Comparison of ENCODE assay signal across 1 cellular context in the genomic region with DNA sequence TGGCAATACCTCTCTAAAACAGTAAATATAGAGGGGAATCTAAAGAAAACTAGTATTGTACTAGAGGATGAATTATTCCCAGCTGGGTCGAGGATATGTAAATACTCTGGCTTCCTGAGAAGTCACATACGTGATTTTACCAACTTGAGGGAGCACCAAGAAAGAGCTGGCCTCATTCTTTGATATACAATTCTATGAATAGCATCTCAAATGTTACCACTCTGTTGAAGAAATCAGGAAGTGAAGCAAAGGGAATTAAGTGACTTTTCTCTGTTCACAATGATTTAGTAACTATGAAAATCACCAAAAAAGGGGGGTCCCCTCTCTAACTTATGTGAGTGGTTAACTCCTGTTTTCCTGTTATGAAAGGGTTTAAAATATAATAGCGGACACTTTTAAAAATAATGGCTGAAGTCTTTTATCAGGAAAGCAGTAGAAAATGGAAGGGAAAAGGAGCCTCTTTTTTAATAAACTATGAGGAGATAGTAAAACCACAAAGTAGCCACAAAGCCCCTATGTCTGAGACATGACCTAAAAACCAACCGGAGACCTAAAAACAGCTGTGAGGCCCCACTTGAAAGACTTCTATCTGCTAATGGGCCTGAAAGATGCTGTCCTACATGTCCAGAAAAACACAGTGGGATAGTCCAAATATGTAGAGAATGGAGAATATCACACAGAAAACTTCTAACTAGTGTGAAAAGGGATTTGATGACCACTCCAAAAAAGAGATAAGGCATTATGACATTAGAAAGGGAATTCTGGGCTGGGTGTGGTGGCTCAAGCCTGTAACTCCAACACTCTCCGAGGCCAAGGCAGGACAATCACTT.
TF ChIP-seq lines count a peak whose summit lies in the region.

No MANE protein-coding gene starts in this region.

TF ChIP-seq in SK-N-SH, 30 proteins besides CTCF, POLR2A, EP300 and RAD21:
- TF ChIP-seq USF1 (IDR thresholded peaks at IDR 0.05; ENCODE audit: borderline replicate concordance, low read depth) (no peak), TAF1 (IDR thresholded peaks at IDR 0.05; ENCODE audit: borderline replicate concordance, low read depth, low read length) (no peak), YY1 (IDR thresholded peaks at IDR 0.05; ENCODE audit: low read depth) (no peak), EZH2phosphoT487 (IDR thresholded peaks at IDR 0.05; ENCODE audit: borderline replicate concordance, low read depth) (no peak), FOXJ3 (CRISPR knock-in tag; IDR thresholded peaks at IDR 0.05) (no peak), RXRA (IDR thresholded peaks at IDR 0.05; ENCODE audit: borderline replicate concordance, low read depth) (no peak), CHD2 (IDR thresholded peaks at IDR 0.05; ENCODE audit: low read length, partially characterized antibody) (no peak), GATA2 (CRISPR knock-in tag; IDR thresholded peaks at IDR 0.05) (no peak), MXI1 (IDR thresholded peaks at IDR 0.05; ENCODE audit: low read depth, low read length) (no peak), TEAD4 (IDR thresholded peaks at IDR 0.05; ENCODE audit: borderline replicate concordance, insufficient read depth) (no peak), GABPA (IDR thresholded peaks at IDR 0.05; ENCODE audit: low read depth) (no peak), NFIC (IDR thresholded peaks at IDR 0.05; ENCODE audit: borderline replicate concordance) (no peak), MAX (IDR thresholded peaks at IDR 0.05; ENCODE audit: low read depth) (no peak), SMC3 (IDR thresholded peaks at IDR 0.05; ENCODE audit: low read depth, low read length) (no peak), MEF2A (IDR thresholded peaks at IDR 0.05; ENCODE audit: borderline replicate concordance, low read depth) (no peak), RCOR1 (IDR thresholded peaks at IDR 0.05; ENCODE audit: low read length) (no peak)
- TF ChIP-seq, protein P1, sequence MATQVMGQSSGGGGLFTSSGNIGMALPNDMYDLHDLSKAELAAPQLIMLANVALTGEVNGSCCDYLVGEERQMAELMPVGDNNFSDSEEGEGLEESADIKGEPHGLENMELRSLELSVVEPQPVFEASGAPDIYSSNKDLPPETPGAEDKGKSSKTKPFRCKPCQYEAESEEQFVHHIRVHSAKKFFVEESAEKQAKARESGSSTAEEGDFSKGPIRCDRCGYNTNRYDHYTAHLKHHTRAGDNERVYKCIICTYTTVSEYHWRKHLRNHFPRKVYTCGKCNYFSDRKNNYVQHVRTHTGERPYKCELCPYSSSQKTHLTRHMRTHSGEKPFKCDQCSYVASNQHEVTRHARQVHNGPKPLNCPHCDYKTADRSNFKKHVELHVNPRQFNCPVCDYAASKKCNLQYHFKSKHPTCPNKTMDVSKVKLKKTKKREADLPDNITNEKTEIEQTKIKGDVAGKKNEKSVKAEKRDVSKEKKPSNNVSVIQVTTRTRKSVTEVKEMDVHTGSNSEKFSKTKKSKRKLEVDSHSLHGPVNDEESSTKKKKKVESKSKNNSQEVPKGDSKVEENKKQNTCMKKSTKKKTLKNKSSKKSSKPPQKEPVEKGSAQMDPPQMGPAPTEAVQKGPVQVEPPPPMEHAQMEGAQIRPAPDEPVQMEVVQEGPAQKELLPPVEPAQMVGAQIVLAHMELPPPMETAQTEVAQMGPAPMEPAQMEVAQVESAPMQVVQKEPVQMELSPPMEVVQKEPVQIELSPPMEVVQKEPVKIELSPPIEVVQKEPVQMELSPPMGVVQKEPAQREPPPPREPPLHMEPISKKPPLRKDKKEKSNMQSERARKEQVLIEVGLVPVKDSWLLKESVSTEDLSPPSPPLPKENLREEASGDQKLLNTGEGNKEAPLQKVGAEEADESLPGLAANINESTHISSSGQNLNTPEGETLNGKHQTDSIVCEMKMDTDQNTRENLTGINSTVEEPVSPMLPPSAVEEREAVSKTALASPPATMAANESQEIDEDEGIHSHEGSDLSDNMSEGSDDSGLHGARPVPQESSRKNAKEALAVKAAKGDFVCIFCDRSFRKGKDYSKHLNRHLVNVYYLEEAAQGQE (IDR thresholded peaks at IDR 0.05; ENCODE audit: low read depth, low read length) = no peak
